Comparison of ENCODE assay signal across 15 cellular contexts in the genomic region with DNA sequence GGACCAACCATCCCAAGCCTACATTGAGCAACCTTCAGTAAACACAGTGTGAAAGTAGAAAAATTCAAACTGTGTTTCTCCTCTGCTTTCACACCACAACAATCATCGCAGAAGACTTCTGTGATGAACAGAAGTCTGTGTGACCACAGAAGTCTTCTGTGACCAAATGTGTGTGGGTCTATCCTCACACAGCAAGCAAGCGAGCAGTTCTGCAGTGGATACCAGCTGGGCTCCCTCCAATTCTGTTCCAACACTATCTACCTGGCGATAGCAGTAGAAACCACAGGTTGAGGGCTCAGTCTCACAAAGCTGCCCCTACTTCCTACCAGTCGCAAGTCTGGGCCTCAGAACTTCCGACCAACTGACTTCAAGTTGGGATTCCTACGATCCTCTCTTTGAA. TPM values are rescaled to one million over a fixed set of nuclear protein-coding genes. Genes with fewer than 3 reads are reported as not detected.
A peak's percentile ranks its signal among the peaks of the same experiment; 100 is the strongest.
DNase-seq lines count a peak whose midpoint lies in the region; ATAC-seq, FAIRE-seq and TF ChIP-seq lines count a peak whose summit lies in the region.
"Had no signal": no experiment of that assay in that cellular context is flagged by ENCODE, and none has a peak within 500 bp of the region (broad histone marks: within the 10 kb centered on the region; RNA-seq: fewer than 3 reads in every experiment).

No MANE protein-coding gene starts in this region.

- H3K27me3 ChIP-seq in H1 (replicated peaks in 1 of 4; ENCODE audit: control insufficient read depth in 3 of 4, extremely low read depth in 1 of 4, insufficient read depth in 3 of 4, low read length in 3 of 4) (no peaks in the 10 kb centered on the region), testis (no peaks in the 10 kb centered on the region), A673 (replicated peaks; ENCODE audit: insufficient read depth, low read depth, low read length, poor library complexity) (no peaks in the 10 kb centered on the region)
- H3K27me3 ChIP-seq: thyroid gland had no signal

- H3K36me3 ChIP-seq in H1 (ENCODE audit: control insufficient read depth in 2 of 4, insufficient read depth in 4 of 4, low read length in 3 of 4) (no peaks in the 10 kb centered on the region), testis (ENCODE audit: low read depth, missing control alignments) (no peaks in the 10 kb centered on the region), A673 (ENCODE audit: insufficient read depth, low read length, poor library complexity, severe bottlenecking) (no peaks in the 10 kb centered on the region)
- H3K36me3 ChIP-seq: thyroid gland had no signal

- TF ChIP-seq EP300 in H1 (IDR thresholded peaks at IDR 0.05; ENCODE audit: borderline replicate concordance in 1 of 2, low read depth in 2 of 2, low read length in 2 of 2) = no peak

- H3K4me3 ChIP-seq in H1 (ENCODE audit: extremely low read depth in 1 of 4, insufficient read depth in 2 of 4, low read depth in 3 of 4, low read length in 4 of 4) (no peak overlapping the region), testis (no peak overlapping the region), A673 (ENCODE audit: low read depth, low read length, poor library complexity, severe bottlenecking) (no peak overlapping the region)
- H3K4me3 ChIP-seq: thyroid gland had no signal

- H3K23ac ChIP-seq in H1 (ENCODE audit: insufficient read length) = no peak overlapping the region

- H4K5ac ChIP-seq in H1 (ENCODE audit: insufficient read length, low read depth, low read length) = no peak overlapping the region

- CTCF ChIA-PET in H1 (lab: Charles Lee; ENCODE audit: partially characterized antibody) = interaction anchor here (1.1 to 1.2 kb wide), 2 partner anchors 12 to 91 kb away, joined by 3 to 4 read pairs; no protein-coding TSS in a partner anchor
- CTCF ChIA-PET in A673 (lab: Charles Lee) = no interaction called here

- no peak overlapping the region for H3K56ac ChIP-seq in H1 (replicated peaks; ENCODE audit: insufficient read length, low read depth, low read length)

- POLR2A ChIA-PET in H1 (lab: Charles Lee; ENCODE audit: partially characterized antibody) = no interaction called here
- POLR2A ChIA-PET in A673 (lab: Charles Lee; ENCODE audit: low non-redundant PET) = no interaction called here

- H3K4me1 Mint-ChIP-seq in T-helper 17 cell = peaks cover 78% of the 10 kb centered on the region
- peaks cover 100% of the 10 kb centered on the region for H3K4me1 Mint-ChIP-seq in stimulated activated naive CD8-positive, alpha-beta T cell treated with anti-CD3 and anti-CD28 coated beads, Interleukin-15, Interleukin-2, amounts not matched to agents 100 ng/mL and 50 ng/mL, for 24 hours (ENCODE audit: low read depth)

- H3K79me1 ChIP-seq in H1 (ENCODE audit: low read depth, low read length) = no peaks in the 10 kb centered on the region

- H3K27me3 Mint-ChIP-seq in T-helper 17 cell = no peaks in the 10 kb centered on the region
- no peaks in the 10 kb centered on the region for H3K27me3 Mint-ChIP-seq in stimulated activated naive CD8-positive, alpha-beta T cell treated with anti-CD3 and anti-CD28 coated beads, Interleukin-15, Interleukin-2, amounts not matched to agents 100 ng/mL and 50 ng/mL, for 24 hours

- H3K9me3 Mint-ChIP-seq in stimulated activated naive CD8-positive, alpha-beta T cell treated with anti-CD3 and anti-CD28 coated beads, Interleukin-15, Interleukin-2, amounts not matched to agents 100 ng/mL and 50 ng/mL, for 24 hours = no peaks in the 10 kb centered on the region

- TF ChIP-seq CTCF in H1 (IDR thresholded peaks at IDR 0.05; ENCODE audit: control extremely low read depth in 1 of 3, insufficient read depth in 1 of 3, low read depth in 1 of 3, low read length in 3 of 3) (no peak), testis (IDR thresholded peaks at IDR 0.05) (no peak), A673 (conservative IDR thresholded peaks at IDR 0.05; ENCODE audit: low read depth, low read length) (no peak)

- H3K9ac ChIP-seq in H1 (replicated peaks in 1 of 4; ENCODE audit: extremely low read depth in 1 of 4, low read depth in 3 of 4, low read length in 3 of 4) = no peak overlapping the region

- H3K27ac ChIP-seq in H1 (ENCODE audit: low read depth, low read length) (no peak overlapping the region), testis (no peak overlapping the region), A673 (ENCODE audit: low read depth, low read length, poor library complexity, severe bottlenecking) (no peak overlapping the region)
- H3K27ac ChIP-seq: thyroid gland, VCaP had no signal

- no peak overlapping the region for H3K4me2 ChIP-seq in H1 (ENCODE audit: insufficient read depth in 1 of 2, low read depth in 2 of 2, low read length in 2 of 2)

- peak overlapping the region; percentile 65 for H3K4me3 Mint-ChIP-seq in T-helper 17 cell
- peak overlapping the region; percentile 51 for H3K4me3 Mint-ChIP-seq in stimulated activated naive CD8-positive, alpha-beta T cell treated with anti-CD3 and anti-CD28 coated beads, Interleukin-15, Interleukin-2, amounts not matched to agents 100 ng/mL and 50 ng/mL, for 24 hours

- WGBS in H1 (ENCODE audit: extremely low coverage in 1 of 2, insufficient coverage in 1 of 2, insufficient read length in 1 of 2, insufficient replicate concordance in 2 of 2, low coverage in 1 of 2, low lambda C conversion rate in 2 of 2, missing lambda C conversion rate in 1 of 2), 2 experiments = 89% methylated on average over 6 of the region's 6 CpGs; no CpG with 5 or more reads in 1 of the 2 experiments
- 95 to 97% methylated on average over 6 of the region's 6 CpGs for WGBS in testis, 2 donors

- no peak overlapping the region for H2BK120ac ChIP-seq in H1 (replicated peaks; ENCODE audit: low read depth, low read length)

- no peak overlapping the region for H4K91ac ChIP-seq in H1 (replicated peaks; ENCODE audit: insufficient read length, low read length)

- no peak overlapping the region for H2AK5ac ChIP-seq in H1 (ENCODE audit: low read depth, low read length)

- no peaks in the 10 kb centered on the region; a peak in 1 of 4 replicates for H3K79me2 ChIP-seq in H1 (ENCODE audit: control insufficient read depth in 1 of 2, insufficient read depth in 2 of 2, low read length in 2 of 2)

- H3K4ac ChIP-seq in H1 (replicated peaks; ENCODE audit: insufficient read length, low read depth, low read length) = no peak overlapping the region

- H2BK12ac ChIP-seq in H1 (ENCODE audit: low read depth, low read length) = no peak overlapping the region

- H3K4me1 ChIP-seq in H1 (replicated peaks in 1 of 4; ENCODE audit: control insufficient read depth in 3 of 4, insufficient read depth in 4 of 4, low read length in 3 of 4) (peaks cover 0 to 1% (median 0%) of the 10 kb centered on the region in 4 experiments; a peak in 1 of 7 replicates), testis (no peaks in the 10 kb centered on the region), A673 (ENCODE audit: insufficient read depth, low read length, poor library complexity, severe bottlenecking) (peaks cover 2% of the 10 kb centered on the region)

- no peak for TF ChIP-seq RAD21 in H1 (IDR thresholded peaks at IDR 0.05 in 1 of 2, conservative IDR thresholded peaks at IDR 0.05 in 1 of 2; ENCODE audit: low read depth in 2 of 2, low read length in 2 of 2)

- no peak overlapping the region for H2BK5ac ChIP-seq in H1 (ENCODE audit: low read depth, low read length)

- peaks cover 2% of the 10 kb centered on the region for H3K36me3 Mint-ChIP-seq in T-helper 17 cell (ENCODE audit: low read depth)
- H3K36me3 Mint-ChIP-seq in stimulated activated naive CD8-positive, alpha-beta T cell treated with anti-CD3 and anti-CD28 coated beads, Interleukin-15, Interleukin-2, amounts not matched to agents 100 ng/mL and 50 ng/mL, for 24 hours (ENCODE audit: low read depth) = peaks cover 4% of the 10 kb centered on the region

- TF ChIP-seq POLR2A in H1 (IDR thresholded peaks at IDR 0.05; ENCODE audit: control extremely low read depth in 1 of 2, low read depth in 2 of 2, low read length in 2 of 2) = no peak
- no peak for TF ChIP-seq POLR2A in testis (IDR thresholded peaks at IDR 0.05)

- ATAC-seq in T-helper 17 cell (peak; percentile 49), GM19467 (IDR thresholded peaks at IDR 0.05; ENCODE audit: unreplicated experiment) (no peak)
- ATAC-seq: left lobe of liver had no signal

- H2BK20ac ChIP-seq in H1 (ENCODE audit: low read length) = no peak overlapping the region

- no peak overlapping the region for H3K18ac ChIP-seq in H1 (ENCODE audit: extremely low read depth, low read length)

- H3K9me3 ChIP-seq in T-helper 17 cell (ENCODE audit: control insufficient read depth, low read length, poor library complexity, severe bottlenecking) = no peaks in the 10 kb centered on the region
- H3K9me3 ChIP-seq in H1 (ENCODE audit: insufficient read depth in 2 of 2, low read depth in 1 of 2, low read length in 1 of 2) = no peaks in the 10 kb centered on the region
- no peaks in the 10 kb centered on the region for H3K9me3 ChIP-seq in testis
- H3K9me3 ChIP-seq in A673 (ENCODE audit: low read depth, low read length, poor library complexity, severe bottlenecking) = no peaks in the 10 kb centered on the region
- H3K9me3 ChIP-seq: thyroid gland had no signal

- peak overlapping the region; percentile 18; the same call in 1 of the 2 replicates for H2BK15ac ChIP-seq in H1 (ENCODE audit: low read length)

- peak overlapping the region; percentile 96 for H3K27ac Mint-ChIP-seq in T-helper 17 cell
- H3K27ac Mint-ChIP-seq in stimulated activated naive CD8-positive, alpha-beta T cell treated with anti-CD3 and anti-CD28 coated beads, Interleukin-15, Interleukin-2, amounts not matched to agents 100 ng/mL and 50 ng/mL, for 24 hours = peak overlapping the region; percentile 50

- no TSS peak for BruUV-seq in A673 (replicated peaks; lab: Mats Ljungman, UMichigan)

- no peaks in the 10 kb centered on the region for H4K20me1 ChIP-seq in H1 (replicated peaks in 1 of 2; ENCODE audit: control insufficient read depth in 1 of 2, insufficient read depth in 2 of 2, low read length in 2 of 2)

- intact Hi-C loops in testis (cut with DNase I; ENCODE audit: low total_unique reads) (no loop called here), A673 (cut with micrococcal nuclease; ENCODE audit: unreplicated experiment) (no loop called here)

- no peak overlapping the region for H4K8ac ChIP-seq in H1 (ENCODE audit: extremely low read depth, insufficient read depth, low read length)

- H3K14ac ChIP-seq in H1 (ENCODE audit: insufficient read length) = no peak overlapping the region

- DNase-seq in activated T-cell treated with anti-CD3 and anti-CD28 coated beads, Interleukin-2, amount 50 U/mL, for 1 hour = peak; percentile 43
- DNase-seq in activated T-cell treated with anti-CD3 and anti-CD28 coated beads for 4 hours = no peak
- DNase-seq in T-helper 17 cell = no peak
- DNase-seq in H1 (ENCODE audit: low read depth in 1 of 2, low spot score in 2 of 2) = no peak
- no peak for DNase-seq in testis
- DNase-seq in A673 (ENCODE audit: low spot score) = no peak
- DNase-seq: DMS79 treated with DMSO at 0.1 percent for 48 hours, head of caudate nucleus, NCI-H1048, NCI-H226, thyroid gland had no signal

- no peak overlapping the region for H2AFZ ChIP-seq in H1 (ENCODE audit: low read length)

- no peak for FAIRE-seq in H1 (lab: Jason Lieb, UNC)

- H3K23me2 ChIP-seq in H1 (ENCODE audit: low read depth, low read length) = no peaks in the 10 kb centered on the region

RNA-seq across cellular contexts. Expression of a gene that starts 21.1 kb away (rescaled TPM):
- total RNA-seq in T-helper 17 cell (100 to 1,000 TPM; 109 to 112 TPM), testis (10 to 100 TPM; 20.8 to 27.6 TPM), A673 (2021) (50.9 and 52.8 TPM in 2 replicates)
- total RNA-seq in H1 (2021; fragmentation: NEBNext Ultra II Directional; extraction: Animal tissue kit (Norgen Biotek cat#: 25700)) = 30.6 and 35.8 TPM in 2 replicates
- polyA plus RNA-seq in H1 (2011; rRNA removed) (5.3 and 10.9 TPM in 2 replicates), testis (ENCODE audit: insufficient read depth, low read depth, low replicate concordance) (42.8 TPM)
- polyA plus RNA-seq in H1 (2011; cell fraction: cytosol; rRNA removed) = 18.4 TPM
- 1.3 TPM for polyA plus RNA-seq in H1 (2011; cell fraction: nucleus; rRNA removed)
- polyA plus RNA-seq in H1 (2012, experiment 1 of 2) = 21.9 to 42.7 TPM (median 25.2 TPM) in 4 replicates
- 4.3 TPM for polyA plus RNA-seq in H1 (2012, experiment 2 of 2)
- polyA plus RNA-seq in H1 (2013, experiment 1 of 2) = 24.6 TPM
- polyA plus RNA-seq in H1 (2013, experiment 2 of 2) = 23.2 TPM
- polyA minus RNA-seq in H1 (2011; rRNA and poly(A)+ RNA removed) = 6.4 and 7.3 TPM in 2 replicates
- polyA minus RNA-seq in H1 (2011; cell fraction: cytosol; rRNA and poly(A)+ RNA removed) = 6.9 TPM
- polyA minus RNA-seq in H1 (2011; cell fraction: nucleus; rRNA and poly(A)+ RNA removed) = 5.8 TPM
